ENCODE assay signal across 25 cellular contexts in the genomic region with DNA sequence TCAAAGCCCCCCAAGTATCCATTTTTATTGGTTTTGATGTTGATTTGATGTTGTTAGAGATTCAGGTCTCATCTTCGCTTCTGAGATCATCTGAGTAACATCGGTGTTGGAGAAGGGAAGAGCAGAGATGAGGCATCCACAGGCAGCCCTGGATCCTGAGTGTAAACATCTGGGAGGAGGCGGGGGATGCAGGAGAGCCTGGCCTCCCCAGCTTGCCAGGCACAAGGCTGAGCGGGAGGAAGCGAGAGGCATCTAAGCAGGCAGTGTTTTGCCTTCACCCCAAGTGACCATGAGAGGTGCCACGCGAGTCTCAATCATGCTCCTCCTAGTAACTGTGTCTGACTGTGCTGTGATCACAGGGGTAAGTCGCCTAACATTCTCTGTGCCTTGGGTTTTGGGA. TPM values are rescaled to one million over a fixed set of nuclear protein-coding genes. Genes with fewer than 3 reads are reported as not detected.
A peak's percentile ranks its signal among the peaks of the same experiment; 100 is the strongest.
DNase-seq lines count a peak whose midpoint lies in the region; ATAC-seq, FAIRE-seq and TF ChIP-seq lines count a peak whose summit lies in the region.
"Had no signal": no experiment of that assay in that cellular context is flagged by ENCODE, and none has a peak within 500 bp of the region (broad histone marks: within the 10 kb centered on the region; RNA-seq: fewer than 3 reads in every experiment).

A gene with protein sequence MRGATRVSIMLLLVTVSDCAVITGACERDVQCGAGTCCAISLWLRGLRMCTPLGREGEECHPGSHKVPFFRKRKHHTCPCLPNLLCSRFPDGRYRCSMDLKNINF (plus strand): TSS at position 222 of the 400 bp plus-strand sequence. CDS start 68 bp downstream, at position 290.

- peaks cover 37% of the 10 kb centered on the region for H3K27me3 Mint-ChIP-seq in T-helper 17 cell

- no peak within 1 kb of the TSS for H3K14ac ChIP-seq in trophoblast cell (ENCODE audit: low read length)

- H4K12ac ChIP-seq in trophoblast cell (ENCODE audit: low read depth, low read length), result no peak within 1 kb of the TSS

- H3K79me1 ChIP-seq in trophoblast cell (ENCODE audit: low read length), result no peaks in the 10 kb centered on the region

- H3K4me3 Mint-ChIP-seq in T-helper 17 cell, result no peak within 1 kb of the TSS
- H3K4me3 Mint-ChIP-seq: CD4-positive, alpha-beta T cell had no signal

- DNase-seq in T-helper 17 cell, result no peak
- peak; percentile 10 for DNase-seq in kidney
- DNase-seq in trophoblast cell, result no peak
- no peak for DNase-seq in vagina (ENCODE audit: extremely low spot score in 2 of 2)
- DNase-seq in RPMI8226, result no peak
- DNase-seq in NCI-H774 (lab: John Stamatoyannopoulos, UW), result no peak
- DNase-seq: ACHN; Caco-2; CD4-positive, alpha-beta T cell; DMS 273 treated with DMSO at 0.1 percent for 48 hours; DND-41; GM23248; KBM-7; MM.1S; NCI-H1048; NCI-H1417 treated with DMSO at 0.1 percent for 48 hours; NCI-H187; NCI-H69; NK-92 treated with Interleukin-12 subunit alpha and Interleukin-12 subunit beta, amount 100 ng/mL, for 24 hours had no signal

- no peak within 1 kb of the TSS for H3K27ac ChIP-seq in kidney (ENCODE audit: low read depth in 2 of 2, low read length in 2 of 2)
- no peak within 1 kb of the TSS for H3K27ac ChIP-seq in trophoblast cell (ENCODE audit: low read depth, low read length)
- H3K27ac ChIP-seq in vagina, result peak within 1 kb of the TSS; percentile 70
- H3K27ac ChIP-seq: BLaER1, GM23248 had no signal

- no peak within 1 kb of the TSS for H2BK5ac ChIP-seq in trophoblast cell (ENCODE audit: low read depth, low read length, poor library complexity)

- intact Hi-C loops in kidney (cut with DNase I) (no loop called here), vagina (cut with DNase I) (no loop called here)

- H2AK5ac ChIP-seq in trophoblast cell (ENCODE audit: low read length), result no peak within 1 kb of the TSS

- no peaks in the 10 kb centered on the region for H3K36me3 ChIP-seq in kidney (ENCODE audit: control insufficient read depth in 1 of 2, insufficient read depth in 2 of 2, low read length in 2 of 2)
- H3K36me3 ChIP-seq in trophoblast cell (ENCODE audit: control insufficient read depth in 1 of 2, insufficient read depth in 2 of 2, low read length in 2 of 2), result no peaks in the 10 kb centered on the region
- H3K36me3 ChIP-seq in vagina, result no peaks in the 10 kb centered on the region
- H3K36me3 ChIP-seq: BLaER1 had no signal

- TF ChIP-seq POLR2A in vagina (IDR thresholded peaks at IDR 0.05), result no peak

- H3K9ac ChIP-seq in kidney (ENCODE audit: low read length in 2 of 2) (no peak within 1 kb of the TSS), trophoblast cell (ENCODE audit: low read length) (no peak within 1 kb of the TSS)
- H3K9ac ChIP-seq: BLaER1, GM23248 had no signal

- no peak for TF ChIP-seq CTCF in kidney (IDR thresholded peaks at IDR 0.05; ENCODE audit: borderline replicate concordance, extremely low read depth, insufficient read depth)
- no peak for TF ChIP-seq CTCF in vagina (IDR thresholded peaks at IDR 0.05)

- H3K4me1 ChIP-seq in kidney (ENCODE audit: control insufficient read depth in 1 of 2, insufficient read depth in 1 of 2, low read depth in 1 of 2, low read length in 2 of 2), result no peaks in the 10 kb centered on the region
- no peaks in the 10 kb centered on the region for H3K4me1 ChIP-seq in trophoblast cell (ENCODE audit: control insufficient read depth in 1 of 2, insufficient read depth in 2 of 2, low read length in 2 of 2)
- H3K4me1 ChIP-seq in vagina, result no peaks in the 10 kb centered on the region
- H3K4me1 ChIP-seq: BLaER1, Caco-2 had no signal

- H4K8ac ChIP-seq in trophoblast cell (ENCODE audit: low read depth, low read length), result no peak within 1 kb of the TSS

- H3K27me3 ChIP-seq in trophoblast cell (ENCODE audit: insufficient read depth, low read length), result no peaks in the 10 kb centered on the region
- no peaks in the 10 kb centered on the region for H3K27me3 ChIP-seq in vagina
- H3K27me3 ChIP-seq: BLaER1 had no signal

- FAIRE-seq in kidney (lab: Jason Lieb, UNC), result no peak
- FAIRE-seq: GM12878 had no signal

- no peak within 1 kb of the TSS for H3K4me3 ChIP-seq in kidney (ENCODE audit: low read length in 2 of 2)
- H3K4me3 ChIP-seq in trophoblast cell (ENCODE audit: low read depth, low read length), result no peak within 1 kb of the TSS
- H3K4me3 ChIP-seq in vagina, result peak within 1 kb of the TSS in 1 of 2 donors; percentile 21
- H3K4me3 ChIP-seq: BLaER1, GM12878, GM23248 had no signal

- H3K4me1 Mint-ChIP-seq in T-helper 17 cell, result no peaks in the 10 kb centered on the region

- H2BK120ac ChIP-seq in trophoblast cell (ENCODE audit: insufficient read depth, low read length, poor library complexity), result no peak within 1 kb of the TSS

- ATAC-seq in T-helper 17 cell (no peak), HG03108 (IDR thresholded peaks at IDR 0.05; ENCODE audit: unreplicated experiment) (no peak)
- ATAC-seq: GM12878, HCT116, SK-N-SH treated with all-trans-retinoic acid at 6 μM for 48 hours had no signal

- no peak within 1 kb of the TSS for H3K18ac ChIP-seq in trophoblast cell (ENCODE audit: low read length)

- H3K4ac ChIP-seq in trophoblast cell (ENCODE audit: low read depth, low read length), result no peak within 1 kb of the TSS

- H3K36me3 Mint-ChIP-seq in T-helper 17 cell (ENCODE audit: low read depth), result no peaks in the 10 kb centered on the region

- H3K79me2 ChIP-seq in trophoblast cell (ENCODE audit: control insufficient read depth, insufficient read depth, low read length, poor library complexity), result no peaks in the 10 kb centered on the region

- H4K91ac ChIP-seq in trophoblast cell (ENCODE audit: low read depth, low read length), result no peak within 1 kb of the TSS

- peak within 1 kb of the TSS; percentile 32 for H3K27ac Mint-ChIP-seq in T-helper 17 cell
- H3K27ac Mint-ChIP-seq: CD4-positive, alpha-beta T cell had no signal

- H2BK12ac ChIP-seq in trophoblast cell (ENCODE audit: low read length), result no peak within 1 kb of the TSS

- H2AFZ ChIP-seq in trophoblast cell (ENCODE audit: insufficient read depth, low read length, poor library complexity), result no peak within 1 kb of the TSS
- H2AFZ ChIP-seq: GM23248 had no signal

- peak within 1 kb of the TSS; percentile 13 for H3K23ac ChIP-seq in trophoblast cell (ENCODE audit: low read length)

- WGBS in trophoblast cell (ENCODE audit: extremely low coverage, insufficient coverage, insufficient read length), result no CpG with 5 or more reads among the region's 8 CpGs

- no peaks in the 10 kb centered on the region for H3K9me3 ChIP-seq in T-helper 17 cell (ENCODE audit: control insufficient read depth, low read length, poor library complexity, severe bottlenecking)
- H3K9me3 ChIP-seq in kidney (ENCODE audit: control insufficient read depth in 1 of 2, low read length in 2 of 2), result no peaks in the 10 kb centered on the region
- H3K9me3 ChIP-seq in trophoblast cell (ENCODE audit: insufficient read depth, low read depth, low read length), result peaks cover 2% of the 10 kb centered on the region
- no peaks in the 10 kb centered on the region for H3K9me3 ChIP-seq in vagina
- H3K9me3 ChIP-seq: BLaER1, Caco-2 had no signal

- H3K4me2 ChIP-seq in trophoblast cell (ENCODE audit: low read length), result no peak within 1 kb of the TSS
- H3K4me2 ChIP-seq: BLaER1 had no signal

RNA-seq across cellular contexts. Expression of the gene that starts here (rescaled TPM):
- total RNA-seq in T-helper 17 cell (not detected), kidney (not detected), vagina (7.4 TPM)
- polyA plus RNA-seq in kidney (ENCODE audit: insufficient read depth, low read depth, low replicate concordance), result not detected
- 0.03 TPM in 1 of 2 replicates, not detected in the other for polyA plus RNA-seq in trophoblast cell (2013)
- total RNA-seq: Caco-2; CD4-positive, alpha-beta T cell; GM12878; GM23248; NCI-H460 had no signal
- polyA plus RNA-seq: GM12878, GM23248 had no signal

Comparison
In these comparisons a context has a peak if more than half of its experiments do, and no peak if none do; other contexts are left out.
1. Peak in DNase-seq in kidney; RNA of the gene not detected or under 1 TPM.